ENCODE assay signal across 19 cellular contexts in the genomic region with DNA sequence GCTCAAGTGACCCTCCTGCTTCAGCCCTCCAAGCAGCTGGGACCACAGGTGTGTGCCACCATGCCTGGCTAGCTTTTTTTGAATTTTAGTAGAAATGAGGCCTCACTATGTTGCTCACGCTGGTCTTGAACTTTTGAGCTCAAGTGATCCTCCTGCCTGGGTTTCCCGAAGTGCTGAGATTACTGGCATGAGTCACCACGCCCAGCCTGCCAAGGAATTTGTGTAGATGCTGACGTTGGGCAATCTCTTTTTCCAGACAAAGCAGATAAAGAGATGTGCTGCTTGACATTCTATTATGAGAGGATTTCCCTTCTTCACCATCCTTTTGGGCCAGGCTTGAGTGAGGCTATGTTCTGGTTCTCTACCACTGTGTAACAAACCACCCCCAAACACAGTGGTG.
A peak's percentile ranks its signal among the peaks of the same experiment; 100 is the strongest.
DNase-seq lines count a peak whose midpoint lies in the region; ATAC-seq and TF ChIP-seq lines count a peak whose summit lies in the region.
"Had no signal": no experiment of that assay in that cellular context is flagged by ENCODE, and none has a peak within 500 bp of the region (broad histone marks: within the 10 kb centered on the region; RNA-seq: fewer than 3 reads in every experiment).

No MANE protein-coding gene starts in this region.

- H3K4me3 ChIP-seq in astrocyte of the spinal cord (ENCODE audit: low read depth, low read length) (no peak overlapping the region), hepatocyte (no peak overlapping the region), ovary (no peak overlapping the region)
- H3K4me3 ChIP-seq: BLaER1, left lung, prostate gland had no signal

- H3K36me3 ChIP-seq in hepatocyte (replicated peaks; ENCODE audit: insufficient read depth, low read depth), result no peaks in the 10 kb centered on the region
- H3K36me3 ChIP-seq in ovary, result no peaks in the 10 kb centered on the region
- H3K36me3 ChIP-seq: BLaER1, left lung, prostate gland had no signal

- no peaks in the 10 kb centered on the region for H3K4me1 ChIP-seq in hepatocyte (ENCODE audit: insufficient read depth)
- H3K4me1 ChIP-seq in ovary (ENCODE audit: insufficient read depth), result no peaks in the 10 kb centered on the region
- H3K4me1 ChIP-seq: prostate gland had no signal

- no peak for TF ChIP-seq POLR2A in ovary (IDR thresholded peaks at IDR 0.05)

- no peaks in the 10 kb centered on the region for H3K9me2 ChIP-seq in hepatocyte (replicated peaks; ENCODE audit: insufficient read depth)

- H3K4me2 ChIP-seq in hepatocyte, result no peak overlapping the region
- H3K4me2 ChIP-seq: BLaER1 had no signal

- no peak for ATAC-seq in GM21360 (IDR thresholded peaks at IDR 0.05; ENCODE audit: unreplicated experiment)
- ATAC-seq in activated CD8-positive, alpha-beta T cell treated with anti-CD3 and anti-CD28 coated beads for 36 hours, result no peak
- no peak for ATAC-seq in activated CD4-positive, alpha-beta T cell treated with anti-CD3 and anti-CD28 coated beads for 36 hours
- ATAC-seq: left lung had no signal

- H3K27ac ChIP-seq in hepatocyte (no peak overlapping the region), ovary (no peak overlapping the region)
- H3K27ac ChIP-seq: BLaER1, left lung, prostate gland had no signal

- no peak for TF ChIP-seq EP300 in ovary (IDR thresholded peaks at IDR 0.05)

- H3K27ac Mint-ChIP-seq in activated CD8-positive, alpha-beta T cell treated with anti-CD3 and anti-CD28 coated beads for 36 hours, result no peak overlapping the region
- H3K27ac Mint-ChIP-seq in activated CD4-positive, alpha-beta T cell treated with anti-CD3 and anti-CD28 coated beads for 36 hours, result no peak overlapping the region

- POLR2A ChIA-PET in activated CD8-positive, alpha-beta T cell treated with anti-CD3 and anti-CD28 coated beads for 36 hours (lab: Charles Lee), result no interaction called here
- POLR2A ChIA-PET in activated CD4-positive, alpha-beta T cell treated with anti-CD3 and anti-CD28 coated beads for 36 hours (lab: Charles Lee), result no interaction called here

- H3K9me3 Mint-ChIP-seq in activated CD8-positive, alpha-beta T cell treated with anti-CD3 and anti-CD28 coated beads for 36 hours, result no peaks in the 10 kb centered on the region
- H3K9me3 Mint-ChIP-seq in activated CD4-positive, alpha-beta T cell treated with anti-CD3 and anti-CD28 coated beads for 36 hours (ENCODE audit: low read depth), result no peaks in the 10 kb centered on the region
- H3K9me3 Mint-ChIP-seq: naive B cell had no signal

- no peaks in the 10 kb centered on the region for H4K20me1 ChIP-seq in hepatocyte (ENCODE audit: insufficient read depth, poor library complexity, severe bottlenecking)
- H4K20me1 ChIP-seq: BLaER1 had no signal

- no peak overlapping the region for H2AFZ ChIP-seq in hepatocyte

- H3K79me2 ChIP-seq in hepatocyte, result no peaks in the 10 kb centered on the region

- H3K27me3 Mint-ChIP-seq in activated CD8-positive, alpha-beta T cell treated with anti-CD3 and anti-CD28 coated beads for 36 hours, result peaks cover 8% of the 10 kb centered on the region
- H3K27me3 Mint-ChIP-seq in activated CD4-positive, alpha-beta T cell treated with anti-CD3 and anti-CD28 coated beads for 36 hours, result peaks cover 22% of the 10 kb centered on the region

- intact Hi-C loops in ovary (cut with DNase I), result no loop called here
- intact Hi-C loops in activated CD8-positive, alpha-beta T cell treated with anti-CD3 and anti-CD28 coated beads for 36 hours (cut with micrococcal nuclease), result no loop called here
- intact Hi-C loops in activated CD4-positive, alpha-beta T cell treated with anti-CD3 and anti-CD28 coated beads for 36 hours (cut with DNase I, micrococcal nuclease), result loop anchor here (10.0 kb wide), 3 partner anchors 854 to 1424 kb away; partner anchors contain the start of genes CNKSR2 (in 2 of the 2), MBTPS2 (in 1 of the 2) and SMS (in 1 of the 2)

- CTCF ChIA-PET in activated CD8-positive, alpha-beta T cell treated with anti-CD3 and anti-CD28 coated beads for 36 hours (lab: Charles Lee), result interaction anchor here (0.7 to 1.5 kb wide), 5 partner anchors 9 to 302 kb away, joined by 3 to 5 read pairs (median 4); no protein-coding TSS in a partner anchor
- CTCF ChIA-PET in activated CD4-positive, alpha-beta T cell treated with anti-CD3 and anti-CD28 coated beads for 36 hours (lab: Charles Lee), result interaction anchor here (0.9 to 1.5 kb wide), 3 partner anchors 8 to 269 kb away, joined by 4 to 5 read pairs (median 5); no protein-coding TSS in a partner anchor

- H3K36me3 Mint-ChIP-seq in activated CD8-positive, alpha-beta T cell treated with anti-CD3 and anti-CD28 coated beads for 36 hours (ENCODE audit: low read depth), result no peaks in the 10 kb centered on the region
- no peaks in the 10 kb centered on the region for H3K36me3 Mint-ChIP-seq in activated CD4-positive, alpha-beta T cell treated with anti-CD3 and anti-CD28 coated beads for 36 hours (ENCODE audit: low read depth)

- WGBS in hepatocyte (ENCODE audit: low lambda C conversion rate, missing lambda C conversion rate), result 50% methylated on average over 4 of the region's 4 CpGs
- 38 to 46% (median 44%) methylated on average over 4 of the region's 4 CpGs for WGBS in ovary, 3 donors

- no peak overlapping the region for H3K4me3 Mint-ChIP-seq in activated CD8-positive, alpha-beta T cell treated with anti-CD3 and anti-CD28 coated beads for 36 hours
- no peak overlapping the region for H3K4me3 Mint-ChIP-seq in activated CD4-positive, alpha-beta T cell treated with anti-CD3 and anti-CD28 coated beads for 36 hours
- H3K4me3 Mint-ChIP-seq: naive B cell had no signal

- TF ChIP-seq CTCF in astrocyte of the spinal cord (IDR thresholded peaks at IDR 0.05; ENCODE audit: low read depth, low read length), result no peak
- no peak for TF ChIP-seq CTCF in hepatocyte (IDR thresholded peaks at IDR 0.05; ENCODE audit: poor library complexity)
- TF ChIP-seq CTCF in ovary (IDR thresholded peaks at IDR 0.05), result no peak
- no peak for TF ChIP-seq CTCF in activated CD8-positive, alpha-beta T cell treated with anti-CD3 and anti-CD28 coated beads for 36 hours (IDR thresholded peaks at IDR 0.05)

- in situ Hi-C loops in astrocyte of the spinal cord (cut with HindIII; ENCODE audit: low sequenced_read_pairs), result no loop called here

- H3K27me3 ChIP-seq in hepatocyte (no peaks in the 10 kb centered on the region), ovary (no peaks in the 10 kb centered on the region)
- H3K27me3 ChIP-seq: BLaER1 had no signal

- peak; percentile 23 for DNase-seq in AG20443 (ENCODE audit: low spot score)
- peak; percentile 11 for DNase-seq in LoVo (ENCODE audit: low spot score)
- DNase-seq in astrocyte of the spinal cord (ENCODE audit: low read depth, low spot score), result peak; percentile 31
- peak; percentile 31 for DNase-seq in hepatocyte (ENCODE audit: low spot score)
- DNase-seq in ovary, result no peak
- DNase-seq in activated CD8-positive, alpha-beta T cell treated with anti-CD3 and anti-CD28 coated beads for 36 hours, result no peak
- no peak for DNase-seq in activated CD4-positive, alpha-beta T cell treated with anti-CD3 and anti-CD28 coated beads for 36 hours
- DNase-seq: activated CD4-positive, CD25-positive, alpha-beta regulatory T cell; activated effector memory CD4-positive, alpha-beta T cell treated with Interleukin-2 at 50 U/mL for 16 hours; aorta; DMS153; left lung; naive B cell; NCI-H2081 treated with DMSO at 0.1 percent for 48 hours; NCI-H774; RPMI8226 had no signal

- H3K4me1 Mint-ChIP-seq in activated CD8-positive, alpha-beta T cell treated with anti-CD3 and anti-CD28 coated beads for 36 hours (ENCODE audit: low read depth), result peaks cover 29% of the 10 kb centered on the region
- H3K4me1 Mint-ChIP-seq in activated CD4-positive, alpha-beta T cell treated with anti-CD3 and anti-CD28 coated beads for 36 hours, result peaks cover 17% of the 10 kb centered on the region
- H3K4me1 Mint-ChIP-seq: naive B cell had no signal

- H3K9me3 ChIP-seq in hepatocyte (ENCODE audit: low read depth) (no peaks in the 10 kb centered on the region), ovary (no peaks in the 10 kb centered on the region)
- H3K9me3 ChIP-seq: BLaER1, left lung, prostate gland had no signal

Comparison
In these comparisons a context has a peak if more than half of its experiments do, and no peak if none do; other contexts are left out.
1. DNase-seq: peak in AG20443 (single experiment), LoVo (single experiment), astrocyte of the spinal cord (single experiment) and hepatocyte (single experiment); none in ovary (0 of 5), activated CD8-positive, alpha-beta T cell treated with anti-CD3 and anti-CD28 coated beads for 36 hours (single experiment) and activated CD4-positive, alpha-beta T cell treated with anti-CD3 and anti-CD28 coated beads for 36 hours (single experiment).
2. intact Hi-C loops: an anchor here in activated CD4-positive, alpha-beta T cell treated with anti-CD3 and anti-CD28 coated beads for 36 hours (10.0 kb wide); none called in ovary and activated CD8-positive, alpha-beta T cell treated with anti-CD3 and anti-CD28 coated beads for 36 hours.